1 cellular context compared by ENCODE assay signal in the genomic region with DNA sequence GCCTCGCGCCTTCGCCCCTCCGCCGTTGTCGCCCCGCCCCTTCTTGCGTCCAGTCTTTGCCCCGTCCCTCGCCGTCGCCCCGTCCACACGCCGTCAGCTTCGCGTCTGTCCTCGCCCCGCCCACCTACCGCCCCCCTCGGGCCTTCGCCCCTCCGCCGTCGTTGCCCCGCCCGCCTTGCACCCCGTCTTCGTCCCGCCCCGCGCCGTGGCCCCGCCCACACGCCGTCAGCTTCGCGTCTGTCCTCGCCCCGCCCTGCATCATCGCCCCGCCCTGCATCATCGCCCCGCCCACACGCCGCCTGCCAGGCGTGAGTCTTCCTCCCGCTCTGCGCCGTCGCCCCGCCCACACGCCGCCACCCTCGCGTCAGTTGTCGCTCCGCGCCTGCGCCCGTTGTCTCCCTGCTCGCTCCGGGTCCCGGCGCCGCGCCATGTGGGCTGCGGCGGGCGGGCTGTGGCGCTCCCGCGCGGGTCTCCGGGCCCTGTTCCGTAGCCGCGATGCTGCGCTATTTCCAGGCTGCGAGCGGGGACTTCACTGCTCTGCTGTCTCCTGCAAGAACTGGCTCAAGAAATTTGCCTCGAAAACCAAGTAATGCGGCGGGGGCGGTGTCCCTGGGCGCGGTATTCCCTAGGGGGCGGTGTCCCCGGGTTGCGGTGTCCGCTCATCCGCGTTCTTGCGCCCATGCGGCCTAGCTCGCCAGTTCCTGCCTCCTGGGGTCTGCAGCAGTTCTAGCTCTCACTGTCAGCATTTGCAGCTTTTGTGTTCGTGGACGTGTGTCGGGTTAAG.
A peak's percentile ranks its signal among the peaks of the same experiment; 100 is the strongest.
TF ChIP-seq lines count a peak whose summit lies in the region.

Gene RBFA, plus strand, starts transcription at position 367 of the 784 bp plus-strand sequence. Its CDS starts 62 bp downstream, at position 429.

TF ChIP-seq in GM12878, 131 proteins besides CTCF, POLR2A, EP300 and RAD21 (continued from another document and continues in another):
- TF ChIP-seq, protein P1, sequence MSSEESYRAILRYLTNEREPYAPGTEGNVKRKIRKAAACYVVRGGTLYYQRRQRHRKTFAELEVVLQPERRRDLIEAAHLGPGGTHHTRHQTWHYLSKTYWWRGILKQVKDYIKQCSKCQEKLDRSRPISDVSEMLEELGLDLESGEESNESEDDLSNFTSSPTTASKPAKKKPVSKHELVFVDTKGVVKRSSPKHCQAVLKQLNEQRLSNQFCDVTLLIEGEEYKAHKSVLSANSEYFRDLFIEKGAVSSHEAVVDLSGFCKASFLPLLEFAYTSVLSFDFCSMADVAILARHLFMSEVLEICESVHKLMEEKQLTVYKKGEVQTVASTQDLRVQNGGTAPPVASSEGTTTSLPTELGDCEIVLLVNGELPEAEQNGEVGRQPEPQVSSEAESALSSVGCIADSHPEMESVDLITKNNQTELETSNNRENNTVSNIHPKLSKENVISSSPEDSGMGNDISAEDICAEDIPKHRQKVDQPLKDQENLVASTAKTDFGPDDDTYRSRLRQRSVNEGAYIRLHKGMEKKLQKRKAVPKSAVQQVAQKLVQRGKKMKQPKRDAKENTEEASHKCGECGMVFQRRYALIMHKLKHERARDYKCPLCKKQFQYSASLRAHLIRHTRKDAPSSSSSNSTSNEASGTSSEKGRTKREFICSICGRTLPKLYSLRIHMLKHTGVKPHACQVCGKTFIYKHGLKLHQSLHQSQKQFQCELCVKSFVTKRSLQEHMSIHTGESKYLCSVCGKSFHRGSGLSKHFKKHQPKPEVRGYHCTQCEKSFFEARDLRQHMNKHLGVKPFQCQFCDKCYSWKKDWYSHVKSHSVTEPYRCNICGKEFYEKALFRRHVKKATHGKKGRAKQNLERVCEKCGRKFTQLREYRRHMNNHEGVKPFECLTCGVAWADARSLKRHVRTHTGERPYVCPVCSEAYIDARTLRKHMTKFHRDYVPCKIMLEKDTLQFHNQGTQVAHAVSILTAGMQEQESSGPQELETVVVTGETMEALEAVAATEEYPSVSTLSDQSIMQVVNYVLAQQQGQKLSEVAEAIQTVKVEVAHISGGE (CRISPR knock-in tag; IDR thresholded peaks at IDR 0.05) = no peak
- TF ChIP-seq E4F1 (IDR thresholded peaks at IDR 0.05; ENCODE audit: borderline replicate concordance, partially characterized antibody) = no peak
- TF ChIP-seq TCF7 (IDR thresholded peaks at IDR 0.05; ENCODE audit: borderline replicate concordance) = no peak
- TF ChIP-seq FOXK2 (IDR thresholded peaks at IDR 0.05) = no peak
- peak; percentile 88 for TF ChIP-seq KLF5 (IDR thresholded peaks at IDR 0.05; ENCODE audit: partially characterized antibody)
- no peak for TF ChIP-seq PAX8 (IDR thresholded peaks at IDR 0.05)
- TF ChIP-seq ZNF217 (IDR thresholded peaks at IDR 0.05) = 0 out of 2 replicates have a peak, but pooled peaks have one; percentile 34
- TF ChIP-seq ZBTB33 (IDR thresholded peaks at IDR 0.05) = no peak
- TF ChIP-seq RB1 (IDR thresholded peaks at IDR 0.05; ENCODE audit: borderline replicate concordance) = peak; percentile 98; the same call in 1 of the 2 replicates
- TF ChIP-seq ZNF622 (IDR thresholded peaks at IDR 0.05) = no peak
- TF ChIP-seq BCL11A (IDR thresholded peaks at IDR 0.05; ENCODE audit: low read depth, low read length) = no peak
- TF ChIP-seq SUZ12 (IDR thresholded peaks at IDR 0.05; ENCODE audit: unreplicated experiment) = no peak
- no peak for TF ChIP-seq TCF12 (IDR thresholded peaks at IDR 0.05; ENCODE audit: low read depth, low read length)
- TF ChIP-seq SIN3A (IDR thresholded peaks at IDR 0.05; ENCODE audit: low read depth, low read length) = peak; percentile 30; the same call in 1 of the 2 replicates
- TF ChIP-seq, protein P2, sequence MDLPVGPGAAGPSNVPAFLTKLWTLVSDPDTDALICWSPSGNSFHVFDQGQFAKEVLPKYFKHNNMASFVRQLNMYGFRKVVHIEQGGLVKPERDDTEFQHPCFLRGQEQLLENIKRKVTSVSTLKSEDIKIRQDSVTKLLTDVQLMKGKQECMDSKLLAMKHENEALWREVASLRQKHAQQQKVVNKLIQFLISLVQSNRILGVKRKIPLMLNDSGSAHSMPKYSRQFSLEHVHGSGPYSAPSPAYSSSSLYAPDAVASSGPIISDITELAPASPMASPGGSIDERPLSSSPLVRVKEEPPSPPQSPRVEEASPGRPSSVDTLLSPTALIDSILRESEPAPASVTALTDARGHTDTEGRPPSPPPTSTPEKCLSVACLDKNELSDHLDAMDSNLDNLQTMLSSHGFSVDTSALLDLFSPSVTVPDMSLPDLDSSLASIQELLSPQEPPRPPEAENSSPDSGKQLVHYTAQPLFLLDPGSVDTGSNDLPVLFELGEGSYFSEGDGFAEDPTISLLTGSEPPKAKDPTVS (IDR thresholded peaks at IDR 0.05; ENCODE audit: low read depth, low read length) = no peak
- 0 out of 2 replicates have a peak, but pooled peaks have one; percentile 45 for TF ChIP-seq SMAD5 (IDR thresholded peaks at IDR 0.05; ENCODE audit: low read depth)
- TF ChIP-seq IRF4 (IDR thresholded peaks at IDR 0.05; ENCODE audit: low read depth, low read length) = no peak
- no peak for TF ChIP-seq SIX5 (IDR thresholded peaks at IDR 0.05; ENCODE audit: low read depth, low read length, severe bottlenecking)
- TF ChIP-seq BCLAF1 (IDR thresholded peaks at IDR 0.05) = no peak
- TF ChIP-seq, protein P3, sequence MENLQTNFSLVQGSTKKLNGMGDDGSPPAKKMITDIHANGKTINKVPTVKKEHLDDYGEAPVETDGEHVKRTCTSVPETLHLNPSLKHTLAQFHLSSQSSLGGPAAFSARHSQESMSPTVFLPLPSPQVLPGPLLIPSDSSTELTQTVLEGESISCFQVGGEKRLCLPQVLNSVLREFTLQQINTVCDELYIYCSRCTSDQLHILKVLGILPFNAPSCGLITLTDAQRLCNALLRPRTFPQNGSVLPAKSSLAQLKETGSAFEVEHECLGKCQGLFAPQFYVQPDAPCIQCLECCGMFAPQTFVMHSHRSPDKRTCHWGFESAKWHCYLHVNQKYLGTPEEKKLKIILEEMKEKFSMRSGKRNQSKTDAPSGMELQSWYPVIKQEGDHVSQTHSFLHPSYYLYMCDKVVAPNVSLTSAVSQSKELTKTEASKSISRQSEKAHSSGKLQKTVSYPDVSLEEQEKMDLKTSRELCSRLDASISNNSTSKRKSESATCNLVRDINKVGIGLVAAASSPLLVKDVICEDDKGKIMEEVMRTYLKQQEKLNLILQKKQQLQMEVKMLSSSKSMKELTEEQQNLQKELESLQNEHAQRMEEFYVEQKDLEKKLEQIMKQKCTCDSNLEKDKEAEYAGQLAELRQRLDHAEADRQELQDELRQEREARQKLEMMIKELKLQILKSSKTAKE (IDR thresholded peaks at IDR 0.05; ENCODE audit: low read depth, poor library complexity, severe bottlenecking) = no peak
- no peak for TF ChIP-seq ZNF274 (IDR thresholded peaks at IDR 0.05; ENCODE audit: insufficient read depth, insufficient read length)
- TF ChIP-seq RCOR1 (conservative IDR thresholded peaks at IDR 0.05; ENCODE audit: low read depth, low read length) = 0 out of 2 replicates have a peak, but pooled peaks have one; percentile 56
- TF ChIP-seq CEBPB (IDR thresholded peaks at IDR 0.05; ENCODE audit: borderline replicate concordance in 1 of 2, low read depth in 2 of 2, low read length in 2 of 2) = no peak
- TF ChIP-seq CHD2 (IDR thresholded peaks at IDR 0.05; ENCODE audit: borderline replicate concordance, low read depth, low read length) = 0 out of 2 replicates have a peak, but pooled peaks have one; percentile 36
- no peak for TF ChIP-seq BRCA1 (IDR thresholded peaks at IDR 0.05; ENCODE audit: low read depth, low read length)
- TF ChIP-seq NRF1 (conservative IDR thresholded peaks at IDR 0.05; ENCODE audit: low read depth, low read length) = peak; percentile 64
- peak; percentile 91 for TF ChIP-seq GATAD2B (conservative IDR thresholded peaks at IDR 0.05; ENCODE audit: low read depth)
- TF ChIP-seq STAT1 (conservative IDR thresholded peaks at IDR 0.05) = peak; percentile 67; the same call in 1 of the 2 replicates
- TF ChIP-seq MEF2B (IDR thresholded peaks at IDR 0.05; ENCODE audit: partially characterized antibody, poor library complexity, severe bottlenecking) = peak; percentile 98
- peak; percentile 93 for TF ChIP-seq IKZF1 (conservative IDR thresholded peaks at IDR 0.05)
- no peak for TF ChIP-seq SREBF2 (IDR thresholded peaks at IDR 0.05; ENCODE audit: low read length)
- TF ChIP-seq, protein P4, sequence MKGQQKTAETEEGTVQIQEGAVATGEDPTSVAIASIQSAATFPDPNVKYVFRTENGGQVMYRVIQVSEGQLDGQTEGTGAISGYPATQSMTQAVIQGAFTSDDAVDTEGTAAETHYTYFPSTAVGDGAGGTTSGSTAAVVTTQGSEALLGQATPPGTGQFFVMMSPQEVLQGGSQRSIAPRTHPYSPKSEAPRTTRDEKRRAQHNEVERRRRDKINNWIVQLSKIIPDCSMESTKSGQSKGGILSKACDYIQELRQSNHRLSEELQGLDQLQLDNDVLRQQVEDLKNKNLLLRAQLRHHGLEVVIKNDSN (IDR thresholded peaks at IDR 0.05; ENCODE audit: borderline replicate concordance, extremely low read length, insufficient read depth, low read depth, low read length) = no peak
- no peak for TF ChIP-seq ZNF24 (IDR thresholded peaks at IDR 0.05)
- TF ChIP-seq POLR2AphosphoS5 (IDR thresholded peaks at IDR 0.05; ENCODE audit: low read length) = peak; percentile 46; the same call in 1 of the 2 replicates
- no peak for TF ChIP-seq KAT2A (conservative IDR thresholded peaks at IDR 0.05; ENCODE audit: control insufficient read depth, low read depth, low read length)
- TF ChIP-seq SP1 (IDR thresholded peaks at IDR 0.05; ENCODE audit: low read depth, low read length) = peak; percentile 24
- TF ChIP-seq CBX5 (IDR thresholded peaks at IDR 0.05; ENCODE audit: low read depth) = no peak
- no peak for TF ChIP-seq CHD4 (IDR thresholded peaks at IDR 0.05)
- TF ChIP-seq SMAD1 (IDR thresholded peaks at IDR 0.05; ENCODE audit: low read depth, partially characterized antibody) = no peak
- peak; percentile 97 for TF ChIP-seq MXI1 (IDR thresholded peaks at IDR 0.05; ENCODE audit: low read depth, low read length)
- TF ChIP-seq ZBED1 (IDR thresholded peaks at IDR 0.05; ENCODE audit: borderline replicate concordance) = no peak
- TF ChIP-seq HDAC2 (IDR thresholded peaks at IDR 0.05) = peak; percentile 80; the same call in 1 of the 2 replicates
- TF ChIP-seq SREBF1 (IDR thresholded peaks at IDR 0.05; ENCODE audit: low read length) = no peak
- peak; percentile 83 for TF ChIP-seq DPF2 (IDR thresholded peaks at IDR 0.05)
- TF ChIP-seq RBBP5 (conservative IDR thresholded peaks at IDR 0.05) = 0 out of 2 replicates have a peak, but pooled peaks have one; percentile 72
- TF ChIP-seq PBX3 (IDR thresholded peaks at IDR 0.05; ENCODE audit: insufficient replicate concordance, low read depth, low read length) = no peak
- TF ChIP-seq ESRRA (IDR thresholded peaks at IDR 0.05; ENCODE audit: low read length) = no peak
- no peak for TF ChIP-seq RAD51 (IDR thresholded peaks at IDR 0.05)
